Comparison of ENCODE assay signal across 13 cellular contexts in genomic region chr2:10575566-10576300, GRCh38.
A peak's percentile ranks its signal among the peaks of the same experiment; 100 is the strongest.
DNase-seq lines count a peak whose midpoint lies in the region; ATAC-seq and TF ChIP-seq lines count a peak whose summit lies in the region.
"Had no signal": no experiment of that assay in that cellular context is flagged by ENCODE, and none has a peak within 500 bp of the region (broad histone marks: within the 10 kb centered on the region; RNA-seq: fewer than 3 reads in every experiment).

No MANE protein-coding gene starts in this region.

- H3K27me3 ChIP-seq in PC-3 (ENCODE audit: low read length) (no peaks in the 10 kb centered on the region), osteoblast (ENCODE audit: insufficient read depth, low read length) (no peaks in the 10 kb centered on the region)
- H3K27me3 ChIP-seq: adrenal gland, upper lobe of left lung had no signal

- peak; percentile 91 for ATAC-seq in PC-3
- no peak for ATAC-seq in GM19324 (IDR thresholded peaks at IDR 0.05; ENCODE audit: low FRiP score, unreplicated experiment)
- no peak for ATAC-seq in HG03025 (IDR thresholded peaks at IDR 0.05; ENCODE audit: low FRiP score, unreplicated experiment)
- no peak for ATAC-seq in GM21825 (IDR thresholded peaks at IDR 0.05; ENCODE audit: unreplicated experiment)
- ATAC-seq: effector memory CD8-positive, alpha-beta T cell had no signal

- H3K79me2 ChIP-seq in PC-3 (ENCODE audit: low read length) (peaks cover 7% of the 10 kb centered on the region), osteoblast (ENCODE audit: insufficient read depth, low read length) (no peaks in the 10 kb centered on the region)

- POLR2A ChIA-PET in PC-3 (lab: Charles Lee; ENCODE audit: unreplicated experiment), result no interaction called here

- DNase-seq in EH (ENCODE audit: low read depth) (peak; percentile 87), PC-3 (peak; percentile 94), dermis microvascular lymphatic vessel endothelial cell (ENCODE audit: low read depth in 2 of 2) (peak; percentile 95), osteoblast (ENCODE audit: insufficient read length, low spot score, missing footprints) (peak; percentile 89), NCI-H524 treated with DMSO at 0.1 percent for 48 hours (lab: John Stamatoyannopoulos, UW) (no peak)
- DNase-seq: adrenal gland; effector memory CD8-positive, alpha-beta T cell; NCI-H1417; upper lobe of left lung had no signal

- TSS peak; percentile 43 for BruUV-seq in PC-3 (replicated peaks; lab: Mats Ljungman, UMichigan)

- H3K4me3 ChIP-seq in PC-3 (ENCODE audit: low read length), result 0 out of 2 replicates have a peak overlapping the region, but pooled peaks have one; percentile 3
- H3K4me3 ChIP-seq in osteoblast (ENCODE audit: insufficient read depth, low read length), result no peak overlapping the region
- H3K4me3 ChIP-seq: adrenal gland, upper lobe of left lung had no signal

- CTCF ChIA-PET in PC-3 (lab: Charles Lee), result interaction anchor here (1.4 kb wide), 1 partner anchor 78 kb away, joined by 4 read pairs; no protein-coding TSS in a partner anchor

- H3K9ac ChIP-seq in PC-3 (ENCODE audit: low read length), result peak overlapping the region; percentile 76

- no peaks in the 10 kb centered on the region for H3K9me3 ChIP-seq in PC-3 (ENCODE audit: low read length)
- no peaks in the 10 kb centered on the region for H3K9me3 ChIP-seq in osteoblast (ENCODE audit: low read depth, low read length)
- H3K9me3 ChIP-seq: adrenal gland, upper lobe of left lung had no signal

- H3K36me3 ChIP-seq in PC-3 (ENCODE audit: low read depth, low read length), result peaks cover 44% of the 10 kb centered on the region
- peaks cover 44% of the 10 kb centered on the region for H3K36me3 ChIP-seq in osteoblast (ENCODE audit: insufficient read depth, low read length)

- intact Hi-C loops in PC-3 (cut with micrococcal nuclease), result loop anchor here (1.0 to 5.0 kb wide), 5 partner anchors 9 to 453 kb away; partner anchors contain the start of gene RRM2

- H4K20me1 ChIP-seq in PC-3 (ENCODE audit: low read length), result no peaks in the 10 kb centered on the region
- H4K20me1 ChIP-seq in osteoblast (ENCODE audit: insufficient read depth, low read length), result no peaks in the 10 kb centered on the region

- H2AFZ ChIP-seq in PC-3 (ENCODE audit: low read length) (no peak overlapping the region), osteoblast (ENCODE audit: low read length) (no peak overlapping the region)

- H3K27ac ChIP-seq in PC-3 (ENCODE audit: low read length) (peak overlapping the region; percentile 97), osteoblast (ENCODE audit: low read depth, low read length) (peak overlapping the region; percentile 79)
- H3K27ac ChIP-seq: adrenal gland, HL-60, upper lobe of left lung had no signal

- no peaks in the 10 kb centered on the region for H3K9me2 ChIP-seq in PC-3 (replicated peaks; ENCODE audit: low read length)

- H3F3A ChIP-seq in PC-3 (ENCODE audit: low read length, unreplicated experiment), result peaks cover 4% of the 10 kb centered on the region

- peaks cover 27% of the 10 kb centered on the region for H3K4me1 ChIP-seq in PC-3 (ENCODE audit: insufficient read depth, low read length)
- peaks cover 5% of the 10 kb centered on the region for H3K4me1 ChIP-seq in osteoblast (ENCODE audit: insufficient read depth, low read length)
- H3K4me1 ChIP-seq: adrenal gland had no signal

- no peak for TF ChIP-seq CTCF in PC-3 (conservative IDR thresholded peaks at IDR 0.05; ENCODE audit: low read depth, low read length)
- no peak for TF ChIP-seq CTCF in osteoblast (IDR thresholded peaks at IDR 0.05; ENCODE audit: extremely low read depth, low read depth, low read length)

- H3K4me2 ChIP-seq in PC-3 (ENCODE audit: low read length) (peak overlapping the region; percentile 68), osteoblast (ENCODE audit: insufficient read depth, low read length) (no peak overlapping the region)
